22 cellular contexts compared by ENCODE assay signal in the genomic region with DNA sequence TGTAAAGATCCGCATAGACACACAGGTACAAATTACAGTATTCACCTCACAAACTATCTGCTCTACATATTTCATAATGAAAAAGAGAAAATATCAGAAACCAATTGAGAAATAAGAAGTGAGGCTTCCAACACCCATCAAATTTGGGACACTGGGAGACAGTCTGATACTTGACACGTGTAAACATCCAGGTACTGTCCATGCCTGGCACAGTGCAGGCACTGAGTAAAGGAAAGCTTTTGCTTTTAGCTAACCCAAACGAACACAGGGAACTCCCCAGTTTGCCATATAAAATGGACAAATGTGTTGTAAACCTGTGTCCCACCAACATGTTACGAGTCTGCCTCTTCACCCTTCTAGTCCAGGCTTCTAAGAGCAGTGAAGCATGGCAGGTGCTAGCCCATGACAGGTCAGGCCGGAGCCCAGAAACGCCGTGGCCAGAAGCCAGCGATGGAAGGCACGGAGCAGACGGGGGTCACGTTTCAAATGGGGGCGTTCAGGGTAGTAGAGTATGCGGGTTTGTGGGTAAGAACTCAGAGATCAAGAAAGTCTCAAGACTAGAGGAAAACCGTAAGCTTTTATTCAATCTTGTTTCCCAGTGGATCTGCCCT. TPM values are rescaled to one million over a fixed set of nuclear protein-coding genes. Genes with fewer than 3 reads are reported as not detected.
DNase-seq lines count a peak whose midpoint lies in the region; ATAC-seq and TF ChIP-seq lines count a peak whose summit lies in the region.
"Had no signal": no experiment of that assay in that cellular context is flagged by ENCODE, and none has a peak within 500 bp of the region (broad histone marks: within the 10 kb centered on the region; RNA-seq: fewer than 3 reads in every experiment).

No MANE protein-coding gene starts in this region.

- H3K36me3 Mint-ChIP-seq in brain: peaks cover 13% of the 10 kb centered on the region
- H3K36me3 Mint-ChIP-seq in progenitor cell of endocrine pancreas (ENCODE audit: insufficient read depth): no peaks in the 10 kb centered on the region
- H3K36me3 Mint-ChIP-seq: activated naive CD4-positive, alpha-beta T cell treated with anti-CD3 and anti-CD28 coated beads, Interleukin-2, amount 50 U/mL, for 72 hours; natural killer cell treated with Interleukin-12 subunit alpha and Interleukin-12 subunit beta and Interleukin-15 and Interleukin-18, amount 100 ng/mL, for 72 hours; WTC11 had no signal

- H3K9me3 Mint-ChIP-seq in brain (no peaks in the 10 kb centered on the region), progenitor cell of endocrine pancreas (ENCODE audit: low read depth) (no peaks in the 10 kb centered on the region)
- H3K9me3 Mint-ChIP-seq: central memory CD8-positive, alpha-beta T cell; WTC11 had no signal

- H3K4me1 Mint-ChIP-seq in brain: peaks cover 98% of the 10 kb centered on the region
- H3K4me1 Mint-ChIP-seq in progenitor cell of endocrine pancreas (ENCODE audit: low read depth): peaks cover 75% of the 10 kb centered on the region
- H3K4me1 Mint-ChIP-seq: central memory CD8-positive, alpha-beta T cell; stimulated activated naive CD8-positive, alpha-beta T cell treated with anti-CD3 and anti-CD28 coated beads, Interleukin-15, amount 100 ng/mL, for 72 hours had no signal

- H3K27ac Mint-ChIP-seq in brain (peak overlapping the region in 3 of 5 experiments; percentile 11 to 75 (median 51)), progenitor cell of endocrine pancreas (peak overlapping the region; percentile 78)
- H3K27ac Mint-ChIP-seq: activated naive CD4-positive, alpha-beta T cell treated with anti-CD3 and anti-CD28 coated beads, Interleukin-2, amount 50 U/mL, for 72 hours; natural killer cell treated with Interleukin-12 subunit alpha and Interleukin-12 subunit beta and Interleukin-15 and Interleukin-18, amount 100 ng/mL, for 72 hours; WTC11 had no signal

- H3K27me3 Mint-ChIP-seq in brain (no peaks in the 10 kb centered on the region), progenitor cell of endocrine pancreas (no peaks in the 10 kb centered on the region)
- H3K27me3 Mint-ChIP-seq: central memory CD8-positive, alpha-beta T cell; natural killer cell treated with Interleukin-12 subunit alpha and Interleukin-12 subunit beta and Interleukin-15 and Interleukin-18, amount 100 ng/mL, for 72 hours; stimulated activated naive CD8-positive, alpha-beta T cell treated with anti-CD3 and anti-CD28 coated beads, Interleukin-15, amount 100 ng/mL, for 72 hours had no signal

- TF ChIP-seq CTCF in brain (conservative IDR thresholded peaks at IDR 0.05) (no peak), progenitor cell of endocrine pancreas (IDR thresholded peaks at IDR 0.05; ENCODE audit: unreplicated experiment) (no peak)

- ATAC-seq in left ventricle myocardium superior: peak; percentile 58
- no peak for ATAC-seq in GM21619 (IDR thresholded peaks at IDR 0.05; ENCODE audit: unreplicated experiment)
- ATAC-seq: activated naive CD4-positive, alpha-beta T cell treated with anti-CD3 and anti-CD28 coated beads, Interleukin-2, amount 50 U/mL, for 72 hours; natural killer cell treated with Interleukin-12 subunit alpha and Interleukin-12 subunit beta and Interleukin-15 and Interleukin-18, amount 100 ng/mL, for 72 hours; pancreas; stimulated activated naive CD8-positive, alpha-beta T cell treated with anti-CD3 and anti-CD28 coated beads, Interleukin-15, amount 100 ng/mL, for 72 hours; WTC11 had no signal

- no peak; the same call in 1 of the 2 replicates for TF ChIP-seq EP300 in Ishikawa (IDR thresholded peaks at IDR 0.05; ENCODE audit: borderline replicate concordance)

- DNase-seq in left ventricle myocardium superior: peak; percentile 62
- no peak for DNase-seq in progenitor cell of endocrine pancreas (ENCODE audit: low spot score, unreplicated experiment)
- no peak for DNase-seq in NCI-H226
- DNase-seq in DMS153 treated with DMSO at 0.1 percent for 48 hours (lab: John Stamatoyannopoulos, UW; ENCODE audit: unreplicated experiment): no peak
- DNase-seq: activated CD4-positive, alpha-beta T cell treated with anti-CD3 and anti-CD28 coated beads, Interleukin-2, amount 50 U/mL, for 1 hour; aorta; GM23248; NCI-H1694; NCI-H774; pancreas; sigmoid colon; stimulated activated naive CD8-positive, alpha-beta T cell treated with anti-CD3 and anti-CD28 coated beads, Interleukin-15, amount 100 ng/mL, for 72 hours; transverse colon had no signal

- no peak overlapping the region for H3K4me3 Mint-ChIP-seq in brain
- no peak overlapping the region for H3K4me3 Mint-ChIP-seq in progenitor cell of endocrine pancreas (ENCODE audit: low read depth)
- H3K4me3 Mint-ChIP-seq: central memory CD8-positive, alpha-beta T cell; natural killer cell treated with Interleukin-12 subunit alpha and Interleukin-12 subunit beta and Interleukin-15 and Interleukin-18, amount 100 ng/mL, for 72 hours; stimulated activated naive CD8-positive, alpha-beta T cell treated with anti-CD3 and anti-CD28 coated beads, Interleukin-15, amount 100 ng/mL, for 72 hours; WTC11 had no signal

- intact Hi-C loops in left ventricle myocardium superior (cut with micrococcal nuclease): no loop called here

- TF ChIP-seq RAD21 in Ishikawa (IDR thresholded peaks at IDR 0.05; ENCODE audit: low read depth): no peak

TF ChIP-seq in Ishikawa, 13 proteins besides CTCF, POLR2A, EP300 and RAD21:
- TF ChIP-seq, protein P1, sequence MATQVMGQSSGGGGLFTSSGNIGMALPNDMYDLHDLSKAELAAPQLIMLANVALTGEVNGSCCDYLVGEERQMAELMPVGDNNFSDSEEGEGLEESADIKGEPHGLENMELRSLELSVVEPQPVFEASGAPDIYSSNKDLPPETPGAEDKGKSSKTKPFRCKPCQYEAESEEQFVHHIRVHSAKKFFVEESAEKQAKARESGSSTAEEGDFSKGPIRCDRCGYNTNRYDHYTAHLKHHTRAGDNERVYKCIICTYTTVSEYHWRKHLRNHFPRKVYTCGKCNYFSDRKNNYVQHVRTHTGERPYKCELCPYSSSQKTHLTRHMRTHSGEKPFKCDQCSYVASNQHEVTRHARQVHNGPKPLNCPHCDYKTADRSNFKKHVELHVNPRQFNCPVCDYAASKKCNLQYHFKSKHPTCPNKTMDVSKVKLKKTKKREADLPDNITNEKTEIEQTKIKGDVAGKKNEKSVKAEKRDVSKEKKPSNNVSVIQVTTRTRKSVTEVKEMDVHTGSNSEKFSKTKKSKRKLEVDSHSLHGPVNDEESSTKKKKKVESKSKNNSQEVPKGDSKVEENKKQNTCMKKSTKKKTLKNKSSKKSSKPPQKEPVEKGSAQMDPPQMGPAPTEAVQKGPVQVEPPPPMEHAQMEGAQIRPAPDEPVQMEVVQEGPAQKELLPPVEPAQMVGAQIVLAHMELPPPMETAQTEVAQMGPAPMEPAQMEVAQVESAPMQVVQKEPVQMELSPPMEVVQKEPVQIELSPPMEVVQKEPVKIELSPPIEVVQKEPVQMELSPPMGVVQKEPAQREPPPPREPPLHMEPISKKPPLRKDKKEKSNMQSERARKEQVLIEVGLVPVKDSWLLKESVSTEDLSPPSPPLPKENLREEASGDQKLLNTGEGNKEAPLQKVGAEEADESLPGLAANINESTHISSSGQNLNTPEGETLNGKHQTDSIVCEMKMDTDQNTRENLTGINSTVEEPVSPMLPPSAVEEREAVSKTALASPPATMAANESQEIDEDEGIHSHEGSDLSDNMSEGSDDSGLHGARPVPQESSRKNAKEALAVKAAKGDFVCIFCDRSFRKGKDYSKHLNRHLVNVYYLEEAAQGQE (IDR thresholded peaks at IDR 0.05; ENCODE audit: low read depth): no peak
- TF ChIP-seq TCF12 (IDR thresholded peaks at IDR 0.05; ENCODE audit: low read depth) (0 out of 2 replicates have a peak, but pooled peaks have one; percentile 32), NFIC (IDR thresholded peaks at IDR 0.05) (peak; percentile 70), TEAD4 (IDR thresholded peaks at IDR 0.05) (no peak), CREB1 (IDR thresholded peaks at IDR 0.05; ENCODE audit: low read depth) (no peak)

RNA-seq across cellular contexts. Expression of a gene that starts 27.0 kb away (rescaled TPM):
- 85.4 TPM for polyA plus RNA-seq in brain (ENCODE audit: insufficient read depth, low read depth, low replicate concordance)
- 321 TPM for total RNA-seq in left ventricle myocardium superior
- total RNA-seq in progenitor cell of endocrine pancreas: 197 and 210 TPM in 2 replicates
- total RNA-seq: HT-29, mononuclear cell had no signal
